In genomic region chr13:102234618-102235017, GRCh38 we compare ENCODE assay signal across 24 cellular contexts.
"Had no signal": no experiment of that assay in that cellular context is flagged by ENCODE, and none has a peak within 500 bp of the region (broad histone marks: within the 10 kb centered on the region; RNA-seq: fewer than 3 reads in every experiment).

No MANE protein-coding gene starts in this region.

- H3K36me3 ChIP-seq: ascending aorta, brain microvascular endothelial cell, gastrocnemius medialis, left lung, pancreas, right atrium auricular region, spleen, upper lobe of right lung had no signal

- H3K9me3 ChIP-seq: ascending aorta, gastrocnemius medialis, left lung, pancreas, psoas muscle, right atrium auricular region, spleen, upper lobe of right lung had no signal

- H3K27me3 ChIP-seq: ascending aorta, brain microvascular endothelial cell, gastrocnemius medialis, left lung, pancreas, right atrium auricular region, spleen, upper lobe of right lung had no signal

- H3K27me3 Mint-ChIP-seq: natural killer cell treated with Interleukin-12 subunit alpha and Interleukin-12 subunit beta and Interleukin-15 and Interleukin-18, amount 100 ng/mL, for 72 hours had no signal

- H3K9me3 Mint-ChIP-seq: activated naive CD4-positive, alpha-beta T cell treated with anti-CD3 and anti-CD28 coated beads, Interleukin-2, amount 10 ng/mL, durations not matched to agents 7 days and 5 days; central memory CD8-positive, alpha-beta T cell; mesothelial cell of epicardium; natural killer cell treated with Interleukin-12 subunit alpha and Interleukin-12 subunit beta and Interleukin-15 and Interleukin-18, amount 100 ng/mL, for 72 hours had no signal

- DNase-seq: activated CD4-positive, alpha-beta memory T cell treated with anti-CD3 and anti-CD28 coated beads, Interleukin-2, amount 10 ng/mL, durations not matched to agents 7 days and 5 days; activated CD4-positive, alpha-beta T cell treated with anti-CD3 and anti-CD28 coated beads for 48 hours; activated CD8-positive, alpha-beta memory T cell treated with anti-CD3 and anti-CD28 coated beads, Interleukin-2, amount 10 ng/mL, durations not matched to agents 7 days and 5 days; activated effector memory CD4-positive, alpha-beta T cell treated with anti-CD3 and anti-CD28 coated beads, Interleukin-2, amount 50 U/mL, for 16 hours; activated naive CD4-positive, alpha-beta T cell treated with anti-CD3 and anti-CD28 coated beads, Interleukin-2, amount 10 ng/mL, durations not matched to agents 7 days and 5 days; activated T-cell treated with anti-CD3 and anti-CD28 coated beads for 4 hours; brain microvascular endothelial cell; gastrocnemius medialis; head of caudate nucleus; kidney glomerular epithelial cell; left lung; pancreas; psoas muscle; spleen; stimulated activated CD4-positive, alpha-beta T cell treated with anti-CD3 and anti-CD28 coated beads, Interleukin-4, amount 100 ng/mL, for 24 hours; stimulated activated naive CD8-positive, alpha-beta T cell treated with anti-CD3 and anti-CD28 coated beads, Interleukin-15, Interleukin-2, amounts not matched to agents 100 U/mL and 50 U/mL, for 24 hours; upper lobe of right lung had no signal

- H3K4me1 ChIP-seq: ascending aorta, gastrocnemius medialis, left lung, pancreas, psoas muscle, right atrium auricular region, spleen, upper lobe of right lung had no signal

- ATAC-seq: gastrocnemius medialis; left lung; natural killer cell treated with Interleukin-12 subunit alpha and Interleukin-12 subunit beta and Interleukin-15 and Interleukin-18, amount 100 ng/mL, for 72 hours; pancreas; psoas muscle; stimulated activated naive CD8-positive, alpha-beta T cell treated with anti-CD3 and anti-CD28 coated beads, Interleukin-15, Interleukin-2, amounts not matched to agents 100 U/mL and 50 U/mL, for 24 hours; upper lobe of right lung had no signal

- H3K27ac ChIP-seq: ascending aorta, brain microvascular endothelial cell, coronary artery, gastrocnemius medialis, left lung, pancreas, psoas muscle, right atrium auricular region, spleen, upper lobe of right lung had no signal

- H3K4me3 ChIP-seq: ascending aorta, coronary artery, gastrocnemius medialis, left lung, pancreas, psoas muscle, right atrium auricular region, spleen, upper lobe of right lung had no signal

- H3K36me3 Mint-ChIP-seq: activated CD8-positive, alpha-beta memory T cell treated with anti-CD3 and anti-CD28 coated beads, Interleukin-2, amount 10 ng/mL, durations not matched to agents 7 days and 5 days; activated naive CD4-positive, alpha-beta T cell treated with anti-CD3 and anti-CD28 coated beads, Interleukin-2, amount 10 ng/mL, durations not matched to agents 7 days and 5 days; mesothelial cell of epicardium; natural killer cell treated with Interleukin-12 subunit alpha and Interleukin-12 subunit beta and Interleukin-15 and Interleukin-18, amount 100 ng/mL, for 72 hours had no signal

- H3K27ac Mint-ChIP-seq: activated CD4-positive, alpha-beta memory T cell treated with anti-CD3 and anti-CD28 coated beads, Interleukin-2, amount 10 ng/mL, durations not matched to agents 7 days and 5 days; activated naive CD4-positive, alpha-beta T cell treated with anti-CD3 and anti-CD28 coated beads, Interleukin-2, amount 10 ng/mL, durations not matched to agents 7 days and 5 days; mesothelial cell of epicardium; natural killer cell treated with Interleukin-12 subunit alpha and Interleukin-12 subunit beta and Interleukin-15 and Interleukin-18, amount 100 ng/mL, for 72 hours; T-helper 1 cell treated with Interleukin-12 subunit alpha and Interleukin-12 subunit beta and Interleukin-4 antibody, amounts not matched to agents 30 μg/mL and 1 μg/mL, for 36 hours had no signal

- H3K4me3 Mint-ChIP-seq: activated CD4-positive, alpha-beta memory T cell treated with anti-CD3 and anti-CD28 coated beads, Interleukin-2, amount 10 ng/mL, durations not matched to agents 7 days and 5 days; activated CD8-positive, alpha-beta memory T cell treated with anti-CD3 and anti-CD28 coated beads, Interleukin-2, amount 10 ng/mL, durations not matched to agents 7 days and 5 days; activated naive CD4-positive, alpha-beta T cell treated with anti-CD3 and anti-CD28 coated beads, Interleukin-2, amount 10 ng/mL, durations not matched to agents 7 days and 5 days; central memory CD8-positive, alpha-beta T cell; mesothelial cell of epicardium; natural killer cell treated with Interleukin-12 subunit alpha and Interleukin-12 subunit beta and Interleukin-15 and Interleukin-18, amount 100 ng/mL, for 72 hours; T-helper 1 cell treated with Interleukin-12 subunit alpha and Interleukin-12 subunit beta and Interleukin-4 antibody, amounts not matched to agents 30 μg/mL and 1 μg/mL, for 36 hours had no signal

- H3K4me1 Mint-ChIP-seq: central memory CD8-positive, alpha-beta T cell; mesothelial cell of epicardium had no signal
